Comparison of ENCODE assay signal across 8 cellular contexts in genomic region chr1:91166106-91166712, GRCh38.
DNase-seq lines count a peak whose midpoint lies in the region; ATAC-seq and TF ChIP-seq lines count a peak whose summit lies in the region.

No MANE protein-coding gene starts in this region.

- no peak for TF ChIP-seq EP300 in ovary (IDR thresholded peaks at IDR 0.05)

- no peaks in the 10 kb centered on the region for H3K36me3 ChIP-seq in ovary

- WGBS in ovary, 3 donors: 14 to 16% (median 15%) methylated on average over 6 of the region's 6 CpGs

- ATAC-seq in HG03175 (IDR thresholded peaks at IDR 0.05; ENCODE audit: unreplicated experiment) (peak; percentile 62), HG02763 (IDR thresholded peaks at IDR 0.05; ENCODE audit: unreplicated experiment) (no peak)

- no peak overlapping the region for H3K27ac ChIP-seq in ovary

- no peak overlapping the region for H3K4me3 ChIP-seq in ovary

- peak in 1 of 3 donors; percentile 40 for TF ChIP-seq CTCF in ovary (IDR thresholded peaks at IDR 0.05)

- no peak for TF ChIP-seq POLR2A in ovary (IDR thresholded peaks at IDR 0.05)

- H3K9me3 ChIP-seq in ovary: no peaks in the 10 kb centered on the region

- intact Hi-C loops in ovary (cut with DNase I): no loop called here

- DNase-seq in activated gamma-delta T cell treated with Interleukin-2 at 50 U/mL for 16 hours (peak; percentile 17), activated gamma-delta T cell (lab: John Stamatoyannopoulos, UW) (no peak), NCI-H526 (lab: John Stamatoyannopoulos, UW) (peak; percentile 38 to 78), activated T-cell treated with anti-CD3 and anti-CD28 coated beads for 4 hours (peak; percentile 5), foreskin melanocyte (peak; percentile 56), ovary (peak; percentile 16 to 68 (median 44))

- no peaks in the 10 kb centered on the region for H3K27me3 ChIP-seq in ovary

- H3K4me1 ChIP-seq in ovary (ENCODE audit: insufficient read depth): no peaks in the 10 kb centered on the region
